ENCODE assay signal across 8 cellular contexts in genomic region chr14:94173885-94174621, GRCh38. TPM values are rescaled to one million over a fixed set of nuclear protein-coding genes. Genes with fewer than 3 reads are reported as not detected.
A peak's percentile ranks its signal among the peaks of the same experiment; 100 is the strongest.
DNase-seq lines count a peak whose midpoint lies in the region; ATAC-seq, FAIRE-seq and TF ChIP-seq lines count a peak whose summit lies in the region.

TSS of gene PPP4R4 (plus strand) at chr14:94174322. CDS start at chr14:94174466, 144 bp downstream.

- H3K27me3 ChIP-seq in dorsolateral prefrontal cortex = peaks cover 0 to 7% (median 0%) of the 10 kb centered on the region in 45 donors

- DNase-seq in AG09319 (ENCODE audit: extremely low read depth, low read depth) (peak; percentile 82), GM19239 (ENCODE audit: insufficient read length, low spot score) (peak; percentile 90), NCI-H748 (lab: John Stamatoyannopoulos, UW; ENCODE audit: unreplicated experiment) (peak; percentile 97), dorsolateral prefrontal cortex (peak; percentile 56 to 87 (median 74)), lower leg skin (ENCODE audit: low spot score in 2 of 2) (peak; percentile 71 to 96)
- DNase-seq in activated CD4-positive, alpha-beta T cell treated with anti-CD3 and anti-CD28 coated beads, Interleukin-2, amount 50 U/mL, for 48 hours = peak; percentile 87 to 89
- DNase-seq in stimulated activated CD4-positive, alpha-beta T cell treated with anti-CD3 and anti-CD28 coated beads, Interleukin-4, amount 100 ng/mL, for 4 hours = peak; percentile 83 to 87

- FAIRE-seq in GM19239 (lab: Jason Lieb, UNC) = peak; percentile 73

- H3K4me3 ChIP-seq in dorsolateral prefrontal cortex (peak within 1 kb of the TSS; percentile 62 to 93 (median 80)), lower leg skin (ENCODE audit: low read depth, poor library complexity, severe bottlenecking) (peak within 1 kb of the TSS; percentile 39)

- ATAC-seq in HG03442 (IDR thresholded peaks at IDR 0.05; ENCODE audit: unreplicated experiment) = peak; percentile 82

- WGBS in lower leg skin, 2 donors = 0% methylated on average over 1 of the region's 87 CpGs; no CpG with 5 or more reads in 1 of the 2 donors

- no peak for TF ChIP-seq POLR2A in lower leg skin (IDR thresholded peaks at IDR 0.05)

- peak within 1 kb of the TSS in 51 of 59 donors; percentile 3 to 84 (median 66) for H3K27ac ChIP-seq in dorsolateral prefrontal cortex

- intact Hi-C loops in dorsolateral prefrontal cortex (cut with DNase I) (loop anchor here (5.0 to 10.0 kb wide), 2 partner anchors 42 to 239 kb away; no protein-coding TSS in a partner anchor), lower leg skin (cut with DNase I; ENCODE audit: low total_unique reads) (no loop called here)

- TF ChIP-seq CTCF in AG09319 (IDR thresholded peaks at IDR 0.05; ENCODE audit: low read depth, low read length) = no peak
- TF ChIP-seq CTCF in dorsolateral prefrontal cortex (IDR thresholded peaks at IDR 0.05 in 54 of 56, conservative IDR thresholded peaks at IDR 0.05 in 2 of 56; ENCODE audit: low read depth in 1 of 56, partially characterized antibody in 56 of 56) = peak in 4 of 56 donors; percentile 2 to 19 (median 16)
- TF ChIP-seq CTCF in lower leg skin (IDR thresholded peaks at IDR 0.05) = no peak

RNA-seq across cellular contexts. Expression of gene PPP4R4, which starts in this region (rescaled TPM):
- total RNA-seq in dorsolateral prefrontal cortex = 10 to 100 TPM in 119 of 120 experiments, 1 to 10 TPM in 1; 9.9 to 65.6 (median 28.7) TPM
- 1 to 10 TPM in 3 of 4 donors, under 1 TPM in 1; 0.56 to 8.6 (median 1.7) TPM for total RNA-seq in lower leg skin

Comparison
In these comparisons a context has a peak if more than half of its experiments do, and no peak if none do; other contexts are left out.
1. Peak in every context shown above with its lines: DNase-seq, ATAC-seq, H3K4me3 ChIP-seq and H3K27ac ChIP-seq.